ENCODE assay signal across 10 cellular contexts in genomic region chr9:70049672-70050271, GRCh38. TPM values are rescaled to one million over a fixed set of nuclear protein-coding genes. Genes with fewer than 3 reads are reported as not detected.
DNase-seq lines count a peak whose midpoint lies in the region; ATAC-seq and TF ChIP-seq lines count a peak whose summit lies in the region.
"Had no signal": no experiment of that assay in that cellular context is flagged by ENCODE, and none has a peak within 500 bp of the region (broad histone marks: within the 10 kb centered on the region; RNA-seq: fewer than 3 reads in every experiment).

No MANE protein-coding gene starts in this region.

- H3K27ac Mint-ChIP-seq in HFFc6: peak overlapping the region; percentile 54
- no peak overlapping the region for H3K27ac Mint-ChIP-seq in stimulated activated effector memory CD8-positive, alpha-beta T cell treated with anti-CD3 and anti-CD28 coated beads, Interleukin-12 subunit alpha, Interleukin-12 subunit beta, amount 100 ng/mL, for 72 hours
- H3K27ac Mint-ChIP-seq: CD4-positive, alpha-beta T cell had no signal

- no peak for TF ChIP-seq CTCF in HFFc6 (IDR thresholded peaks at IDR 0.05)
- no peak for TF ChIP-seq CTCF in coronary artery (IDR thresholded peaks at IDR 0.05)

- no peaks in the 10 kb centered on the region; the same call in 1 of the 2 replicates for H3K27me3 Mint-ChIP-seq in HFFc6 (ENCODE audit: insufficient read depth)

- H3K4me1 Mint-ChIP-seq in HFFc6 (ENCODE audit: low read depth): peaks cover 61% of the 10 kb centered on the region
- peaks cover under 1% of the 10 kb centered on the region for H3K4me1 Mint-ChIP-seq in stimulated activated effector memory CD8-positive, alpha-beta T cell treated with anti-CD3 and anti-CD28 coated beads, Interleukin-12 subunit alpha, Interleukin-12 subunit beta, amount 100 ng/mL, for 72 hours

- no peaks in the 10 kb centered on the region for H3K9me3 Mint-ChIP-seq in HFFc6
- no peaks in the 10 kb centered on the region for H3K9me3 Mint-ChIP-seq in stimulated activated effector memory CD8-positive, alpha-beta T cell treated with anti-CD3 and anti-CD28 coated beads, Interleukin-12 subunit alpha, Interleukin-12 subunit beta, amount 100 ng/mL, for 72 hours
- H3K9me3 Mint-ChIP-seq: CD4-positive, alpha-beta T cell had no signal

- ATAC-seq in left lobe of liver (peak; percentile 27), GM21723 (IDR thresholded peaks at IDR 0.05; ENCODE audit: unreplicated experiment) (no peak), HG02642 (IDR thresholded peaks at IDR 0.05; ENCODE audit: poor library complexity, unreplicated experiment) (no peak)
- peak; percentile 14 for ATAC-seq in stimulated activated effector memory CD8-positive, alpha-beta T cell treated with anti-CD3 and anti-CD28 coated beads, Interleukin-12 subunit alpha, Interleukin-12 subunit beta, amount 100 ng/mL, for 72 hours

- H3K27ac ChIP-seq in coronary artery: peak overlapping the region; percentile 84 to 95

- H3K36me3 Mint-ChIP-seq in HFFc6 (ENCODE audit: low read depth): no peaks in the 10 kb centered on the region; the same call in 1 of the 2 replicates
- no peaks in the 10 kb centered on the region for H3K36me3 Mint-ChIP-seq in stimulated activated effector memory CD8-positive, alpha-beta T cell treated with anti-CD3 and anti-CD28 coated beads, Interleukin-12 subunit alpha, Interleukin-12 subunit beta, amount 100 ng/mL, for 72 hours

- H3K4me3 Mint-ChIP-seq in HFFc6: no peak overlapping the region
- no peak overlapping the region for H3K4me3 Mint-ChIP-seq in stimulated activated effector memory CD8-positive, alpha-beta T cell treated with anti-CD3 and anti-CD28 coated beads, Interleukin-12 subunit alpha, Interleukin-12 subunit beta, amount 100 ng/mL, for 72 hours
- H3K4me3 Mint-ChIP-seq: CD4-positive, alpha-beta T cell had no signal

- peak overlapping the region; percentile 52 for H3K4me3 ChIP-seq in coronary artery

- DNase-seq in HFFc6: peak; percentile 38
- peak; percentile 93 for DNase-seq in coronary artery (ENCODE audit: low spot score)
- DNase-seq in left lobe of liver (ENCODE audit: low spot score): no peak
- DNase-seq in stimulated activated effector memory CD8-positive, alpha-beta T cell treated with anti-CD3 and anti-CD28 coated beads, Interleukin-12 subunit alpha, Interleukin-12 subunit beta, amount 100 ng/mL, for 72 hours (ENCODE audit: low spot score in 2 of 2): no peak
- DNase-seq in activated CD4-positive, alpha-beta T cell treated with anti-CD3 and anti-CD28 coated beads for 4 hours: no peak
- DNase-seq in A172 (ENCODE audit: low spot score): no peak
- DNase-seq: activated CD8-positive, alpha-beta memory T cell treated with anti-CD3 and anti-CD28 coated beads, Interleukin-2, amount 50 U/mL, for 4 hours; CD4-positive, alpha-beta T cell had no signal

RNA-seq across cellular contexts. Expression of gene MAMDC2, which starts 6.1 kb away (rescaled TPM):
- total RNA-seq in HFFc6 (2021; fragmentation: NEBNext Ultra II Directional; extraction: Animal tissue kit (Norgen Biotek cat#: 25700)): 10 to 100 TPM in 4 of 6 experiments, 1 to 10 TPM in 2; 4.0 to 16.6 (median 13.9) TPM
- 0.48 TPM for total RNA-seq in left lobe of liver
- 4.2 and 6.0 TPM in 2 replicates for total RNA-seq in A172 (2014; rRNA removed; shearing (Covaris generic))

Comparison
In these comparisons a context has a peak if more than half of its experiments do, and no peak if none do; other contexts are left out.
1. DNase-seq: peak in HFFc6 (single experiment) and coronary artery (single experiment); none in left lobe of liver (single experiment), stimulated activated effector memory CD8-positive, alpha-beta T cell treated with anti-CD3 and anti-CD28 coated beads, Interleukin-12 subunit alpha, Interleukin-12 subunit beta, amount 100 ng/mL, for 72 hours (0 of 2), activated CD4-positive, alpha-beta T cell treated with anti-CD3 and anti-CD28 coated beads for 4 hours (0 of 2) and A172 (single experiment).
2. ATAC-seq: peak in left lobe of liver (single experiment) and stimulated activated effector memory CD8-positive, alpha-beta T cell treated with anti-CD3 and anti-CD28 coated beads, Interleukin-12 subunit alpha, Interleukin-12 subunit beta, amount 100 ng/mL, for 72 hours (single experiment); none in GM21723 (single experiment) and HG02642 (single experiment).